22 cellular contexts compared by ENCODE assay signal in genomic region chr11:63911876-63912275, GRCh38. TPM values are rescaled to one million over a fixed set of nuclear protein-coding genes. Genes with fewer than 3 reads are reported as not detected.
"Had no signal": no experiment of that assay in that cellular context is flagged by ENCODE, and none has a peak within 500 bp of the region (broad histone marks: within the 10 kb centered on the region; RNA-seq: fewer than 3 reads in every experiment).

No MANE protein-coding gene starts in this region.

- ATAC-seq: activated CD4-positive, CD25-positive, alpha-beta regulatory T cell treated with anti-CD3 and anti-CD28 coated beads, Interleukin-2, amount 50 U/mL, for 24 hours; activated naive CD8-positive, alpha-beta T cell treated with anti-CD3 and anti-CD28 coated beads, Interleukin-2, amount 50 U/mL, for 24 hours; body of pancreas; gastrocnemius medialis; left colon; mucosa of descending colon; upper lobe of right lung had no signal

- H3K36me3 ChIP-seq: ovary had no signal

- H3K4me3 ChIP-seq: body of pancreas, esophagus squamous epithelium, gastrocnemius medialis, mucosa of descending colon, ovary, prostate gland, upper lobe of right lung had no signal

- H3K27me3 ChIP-seq: body of pancreas, gastrocnemius medialis, ovary, upper lobe of right lung had no signal

- H3K9me3 ChIP-seq: body of pancreas, esophagus squamous epithelium, gastrocnemius medialis, mucosa of descending colon, ovary, prostate gland, upper lobe of right lung had no signal

- H3K9me3 Mint-ChIP-seq: activated CD4-positive, alpha-beta memory T cell treated with anti-CD3 and anti-CD28 coated beads, Interleukin-2, amount 10 ng/mL, durations not matched to agents 7 days and 5 days; activated CD4-positive, alpha-beta T cell treated with anti-CD3 and anti-CD28 coated beads, Interleukin-2, amount 10 ng/mL, durations not matched to agents 24 days and 14 days; activated naive CD8-positive, alpha-beta T cell treated with anti-CD3 and anti-CD28 coated beads, Interleukin-2, amount 50 U/mL, for 24 hours; memory B cell had no signal

- H3K4me3 Mint-ChIP-seq: activated CD4-positive, alpha-beta memory T cell treated with anti-CD3 and anti-CD28 coated beads, Interleukin-2, amount 10 ng/mL, durations not matched to agents 7 days and 5 days; activated CD4-positive, alpha-beta T cell treated with anti-CD3 and anti-CD28 coated beads, Interleukin-2, amount 10 ng/mL, durations not matched to agents 24 days and 14 days; activated naive CD8-positive, alpha-beta T cell treated with anti-CD3 and anti-CD28 coated beads, Interleukin-2, amount 50 U/mL, for 24 hours; memory B cell had no signal

- H3K27ac ChIP-seq: body of pancreas, esophagus squamous epithelium, gastrocnemius medialis, ovary, prostate gland, upper lobe of right lung had no signal

- DNase-seq: activated CD4-positive, alpha-beta memory T cell treated with anti-CD3 and anti-CD28 coated beads, Interleukin-2, amount 10 ng/mL, durations not matched to agents 7 days and 5 days; activated CD4-positive, alpha-beta T cell treated with anti-CD3 and anti-CD28 coated beads, Interleukin-2, amount 10 ng/mL, durations not matched to agents 24 days and 14 days; activated gamma-delta T cell; activated naive CD4-positive, alpha-beta T cell treated with anti-CD3 and anti-CD28 coated beads, Interleukin-2, amount 50 U/mL, for 16 hours; activated naive CD8-positive, alpha-beta T cell treated with anti-CD3 and anti-CD28 coated beads, Interleukin-2, amount 50 U/mL, for 24 hours; body of pancreas; caudate nucleus; dermis blood vessel endothelial cell; esophagus squamous epithelium; gastrocnemius medialis; head of caudate nucleus; islet precursor cell; left colon; mucosa of descending colon; ovary; stimulated activated CD4-positive, alpha-beta T cell treated with anti-CD3 and anti-CD28 coated beads, Interleukin-2, amount 100 ng/mL, for 48 hours; stimulated activated CD8-positive, alpha-beta memory T cell treated with anti-CD3 and anti-CD28 coated beads, Interleukin-4, amount 100 ng/mL, for 48 hours; stimulated activated naive CD4-positive, alpha-beta T cell; upper lobe of right lung had no signal

- H3K27ac Mint-ChIP-seq: activated CD4-positive, alpha-beta memory T cell treated with anti-CD3 and anti-CD28 coated beads, Interleukin-2, amount 10 ng/mL, durations not matched to agents 7 days and 5 days; activated naive CD8-positive, alpha-beta T cell treated with anti-CD3 and anti-CD28 coated beads, Interleukin-2, amount 50 U/mL, for 24 hours; memory B cell had no signal

RNA-seq across cellular contexts. Expression of gene RCOR2, which starts 5.1 kb away (rescaled TPM):
- total RNA-seq: activated CD4-positive, alpha-beta memory T cell treated with anti-CD3 and anti-CD28 coated beads, Interleukin-2, amount 10 ng/mL, durations not matched to agents 7 days and 5 days had no signal
